ENCODE assay signal across 8 cellular contexts in the genomic region with DNA sequence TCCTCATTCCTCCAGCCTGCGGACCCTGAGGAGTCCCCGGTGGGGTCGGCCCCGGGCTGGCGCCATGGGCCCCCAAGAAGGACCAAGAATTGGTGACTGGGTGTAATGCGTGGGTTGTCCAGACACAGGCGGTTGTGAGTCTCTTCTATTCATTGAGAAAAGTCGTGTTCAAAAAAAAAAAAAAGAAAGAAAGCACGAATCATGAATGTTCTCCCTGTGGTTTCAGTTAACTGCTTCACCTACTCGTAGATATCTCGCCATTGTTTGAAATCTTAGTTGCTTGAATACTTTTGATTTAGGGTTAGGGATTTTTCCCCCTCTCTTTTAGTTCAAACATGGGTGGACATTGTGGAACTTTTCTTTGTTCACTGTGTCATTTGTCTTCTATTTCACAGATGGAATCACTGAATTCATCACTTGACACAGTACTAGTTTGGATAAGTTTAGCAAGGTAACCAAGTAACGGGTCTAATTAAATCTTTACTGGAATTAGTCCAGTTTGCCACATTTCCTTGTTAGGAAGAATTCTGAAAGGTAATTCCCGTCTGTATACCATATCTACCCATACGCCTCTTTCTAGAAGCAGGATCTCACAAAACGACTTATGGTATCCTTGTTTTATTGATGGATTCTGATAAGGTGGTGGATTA. TPM values are rescaled to one million over a fixed set of nuclear protein-coding genes. Genes with fewer than 3 reads are reported as not detected.
DNase-seq lines count a peak whose midpoint lies in the region; ATAC-seq and TF ChIP-seq lines count a peak whose summit lies in the region.

No MANE protein-coding gene starts in this region.

- no peaks in the 10 kb centered on the region; the same call in 1 of the 2 replicates for H3K9me3 ChIP-seq in OCI-LY7 (ENCODE audit: low read length)
- H3K9me3 ChIP-seq in aorta (ENCODE audit: control insufficient read depth, low read length) = no peaks in the 10 kb centered on the region

- TSS peak; percentile 57 for BruUV-seq in OCI-LY7 (replicated peaks; lab: Mats Ljungman, UMichigan)

- peaks cover 11% of the 10 kb centered on the region for H3K4me1 ChIP-seq in OCI-LY7 (ENCODE audit: insufficient read depth, low read length, poor library complexity, severe bottlenecking)
- H3K4me1 ChIP-seq in aorta (ENCODE audit: control insufficient read depth in 1 of 2, insufficient read depth in 2 of 2, low read length in 2 of 2) = peaks cover 3 to 8% of the 10 kb centered on the region in 2 donors

- CTCF ChIA-PET in OCI-LY7 (lab: Charles Lee; ENCODE audit: unreplicated experiment) = no interaction called here

- peak overlapping the region; percentile 100 for H2AFZ ChIP-seq in OCI-LY7 (ENCODE audit: low read length)

- no peak overlapping the region for H3K27ac ChIP-seq in OCI-LY7 (ENCODE audit: low read depth, low read length, poor library complexity, severe bottlenecking)
- H3K27ac ChIP-seq in aorta (ENCODE audit: low read depth in 1 of 2, low read length in 2 of 2) = peak overlapping the region; percentile 51 to 79

- no peaks in the 10 kb centered on the region for H3K36me3 ChIP-seq in OCI-LY7 (ENCODE audit: insufficient read depth, low read length)
- no peaks in the 10 kb centered on the region for H3K36me3 ChIP-seq in aorta (ENCODE audit: control insufficient read depth in 1 of 2, insufficient read depth in 2 of 2, low read length in 1 of 2)

- ATAC-seq in HG02840 (IDR thresholded peaks at IDR 0.05; ENCODE audit: low FRiP score, unreplicated experiment) (peak; percentile 27), aorta (ENCODE audit: low FRiP score) (peak; percentile 75)

- TF ChIP-seq CTCF in GM13977 (IDR thresholded peaks at IDR 0.05; ENCODE audit: extremely low read depth, insufficient read depth, missing control alignments) = no peak
- TF ChIP-seq CTCF in OCI-LY7 (conservative IDR thresholded peaks at IDR 0.05; ENCODE audit: low read length) = 0 out of 2 replicates have a peak, but pooled peaks have one; percentile 20

- DNase-seq in A172 (ENCODE audit: low spot score) = peak; percentile 47
- peak; percentile 55 for DNase-seq in GM13977 (ENCODE audit: low spot score)
- peak; percentile 46 for DNase-seq in OCI-LY7 (ENCODE audit: low spot score)
- peak; percentile 38 for DNase-seq in dedifferentiated amniotic fluid mesenchymal stem cell (ENCODE audit: extremely low spot score)
- DNase-seq in midbrain (lab: John Stamatoyannopoulos, UW) = peak; percentile 51
- DNase-seq in aorta = no peak
- DNase-seq in NCI-H526 treated with DMSO at 0.1 percent for 48 hours (lab: John Stamatoyannopoulos, UW) = no peak

- H3K9me2 ChIP-seq in OCI-LY7 (ENCODE audit: insufficient read depth, low read length) = no peaks in the 10 kb centered on the region; the same call in 1 of the 2 replicates

- POLR2A ChIA-PET in OCI-LY7 (lab: Charles Lee) = interaction anchor here (1.0 to 1.4 kb wide), 4 partner anchors 10 to 25 kb away, joined by 3 to 7 read pairs (median 5); no protein-coding TSS in a partner anchor

- no peaks in the 10 kb centered on the region for H3K27me3 ChIP-seq in aorta (ENCODE audit: control insufficient read depth in 1 of 2, insufficient read depth in 2 of 2, low read length in 1 of 2)

- no peaks in the 10 kb centered on the region for H4K20me1 ChIP-seq in OCI-LY7 (ENCODE audit: insufficient read depth, low read length)

- peak overlapping the region; percentile 96 for H3K4me3 ChIP-seq in OCI-LY7 (ENCODE audit: low read depth, low read length, poor library complexity, severe bottlenecking)
- peak overlapping the region; percentile 49 to 55 for H3K4me3 ChIP-seq in aorta (ENCODE audit: low read length in 2 of 2)

- intact Hi-C loops in OCI-LY7 (cut with micrococcal nuclease; ENCODE audit: unreplicated experiment) = loop anchor here (5.0 kb wide), 1 partner anchor 153 kb away; no protein-coding TSS in a partner anchor
- intact Hi-C loops in aorta (cut with DNase I) = loop anchor here in 1 of 2 donors (2.0 to 5.0 kb wide), 3 partner anchors 36 to 827 kb away; a partner anchor contains a TSS

- WGBS in aorta, 2 donors = 2 to 3% methylated on average over 15 of the region's 15 CpGs

- H3K79me2 ChIP-seq in OCI-LY7 (ENCODE audit: insufficient read depth, low read depth, low read length) = peaks cover 22% of the 10 kb centered on the region; the same call in 1 of the 2 replicates

- in situ Hi-C loops in GM13977 (cut with MboI; ENCODE audit: low pct_unique_long_range_greater_than_20kb, low sequenced_read_pairs, unreplicated experiment) = no loop called here

- peak overlapping the region; percentile 92 for H3K4me2 ChIP-seq in OCI-LY7 (ENCODE audit: low read length)

RNA-seq across cellular contexts. Expression of a gene that starts 0.8 kb away (rescaled TPM):
- 160 and 163 TPM in 2 replicates for total RNA-seq in A172 (2014; rRNA removed; shearing (Covaris generic))
- total RNA-seq in OCI-LY7 (2014; rRNA removed; shearing (Covaris generic)) = 16.3 and 17.6 TPM in 2 replicates
- total RNA-seq in OCI-LY7 (2022) = 19.8 and 21.7 TPM in 2 replicates
- total RNA-seq in aorta = 10 to 100 TPM; 32.3 to 37.6 TPM
- 10 to 100 TPM; 26.6 to 34.3 TPM for polyA plus RNA-seq in aorta

Comparison
In these comparisons a context has a peak if more than half of its experiments do, and no peak if none do; other contexts are left out.
1. DNase-seq: peak in A172 (single experiment), GM13977 (single experiment), OCI-LY7 (single experiment), dedifferentiated amniotic fluid mesenchymal stem cell (single experiment) and midbrain (single experiment); none in aorta (0 of 2) and NCI-H526 treated with DMSO at 0.1 percent for 48 hours (single experiment).